Comparison of ENCODE assay signal across 19 cellular contexts in the genomic region with DNA sequence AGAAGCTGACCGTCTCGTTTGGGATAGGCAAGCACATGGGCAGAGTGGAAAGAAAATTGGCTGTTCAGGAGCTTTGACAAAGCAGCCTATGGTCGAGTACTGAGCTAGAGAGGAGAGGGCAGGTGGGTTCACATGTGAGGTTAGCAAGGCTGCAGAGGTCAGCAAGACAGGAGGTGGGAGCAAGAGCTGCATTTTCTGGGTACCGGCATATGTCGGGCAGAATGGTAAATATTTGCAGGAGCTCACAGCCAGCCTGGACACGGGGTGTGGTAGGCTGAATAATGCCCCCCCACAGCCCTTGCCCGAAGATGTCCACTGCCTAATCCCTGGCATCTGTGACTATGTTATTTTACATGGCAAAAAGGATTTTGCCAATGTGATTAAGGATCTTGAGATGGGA. TPM values are rescaled to one million over a fixed set of nuclear protein-coding genes. Genes with fewer than 3 reads are reported as not detected.
DNase-seq lines count a peak whose midpoint lies in the region; ATAC-seq and TF ChIP-seq lines count a peak whose summit lies in the region.
"Had no signal": no experiment of that assay in that cellular context is flagged by ENCODE, and none has a peak within 500 bp of the region (broad histone marks: within the 10 kb centered on the region; RNA-seq: fewer than 3 reads in every experiment).

No MANE protein-coding gene starts in this region.

- no peak for TF ChIP-seq CTCF in colonic mucosa (IDR thresholded peaks at IDR 0.05)
- no peak for TF ChIP-seq CTCF in neutrophil (IDR thresholded peaks at IDR 0.05)

- no peak overlapping the region for H3K4me3 ChIP-seq in colonic mucosa
- H3K4me3 ChIP-seq in neutrophil (ENCODE audit: low read depth in 1 of 2, low read length in 1 of 2), result peak overlapping the region in 1 of 2 experiments; percentile 45
- H3K4me3 ChIP-seq: MG63 had no signal

- peaks cover 40% of the 10 kb centered on the region for H3K4me1 ChIP-seq in colonic mucosa
- H3K4me1 ChIP-seq in neutrophil (ENCODE audit: control insufficient read depth in 1 of 2, insufficient read depth in 1 of 2, low read depth in 1 of 2, low read length in 1 of 2), result peaks cover 42 to 46% of the 10 kb centered on the region in 2 experiments

- H3K9ac ChIP-seq in colonic mucosa (ENCODE audit: low read depth in 2 of 2, low read length in 2 of 2), result peak overlapping the region; percentile 13 to 71

- DNase-seq in stimulated activated naive CD8-positive, alpha-beta T cell treated with anti-CD3 and anti-CD28 coated beads, Interleukin-15, Interleukin-2, amounts not matched to agents 100 U/mL and 50 U/mL, for 24 hours, result no peak
- peak; percentile 51 for DNase-seq in colonic mucosa
- no peak for DNase-seq in hippocampal formation (lab: John Stamatoyannopoulos, UW)
- DNase-seq in ecto neural progenitor cell (ENCODE audit: low spot score), result no peak
- DNase-seq: activated CD8-positive, alpha-beta memory T cell treated with anti-CD3 and anti-CD28 coated beads, Interleukin-2, amount 50 U/mL, for 48 hours; glutamatergic neuron; islet precursor cell; MG63; NCI-H2029; OCI-M1; posterior cingulate gyrus; stimulated activated CD4-positive, alpha-beta T cell treated with anti-CD3 and anti-CD28 coated beads, Interleukin-15, amount 100 ng/mL, for 24 hours; substantia nigra had no signal

- peak overlapping the region; percentile 86 for H3K27ac Mint-ChIP-seq in stimulated activated naive CD8-positive, alpha-beta T cell treated with anti-CD3 and anti-CD28 coated beads, Interleukin-15, Interleukin-2, amounts not matched to agents 100 ng/mL and 50 ng/mL, for 24 hours

- no peaks in the 10 kb centered on the region for H3K27me3 Mint-ChIP-seq in stimulated activated naive CD8-positive, alpha-beta T cell treated with anti-CD3 and anti-CD28 coated beads, Interleukin-15, Interleukin-2, amounts not matched to agents 100 ng/mL and 50 ng/mL, for 24 hours
- H3K27me3 Mint-ChIP-seq: activated naive CD8-positive, alpha-beta T cell had no signal

- H3K36me3 ChIP-seq in colonic mucosa (no peaks in the 10 kb centered on the region), neutrophil (no peaks in the 10 kb centered on the region)

- H3K9me3 Mint-ChIP-seq in stimulated activated naive CD8-positive, alpha-beta T cell treated with anti-CD3 and anti-CD28 coated beads, Interleukin-15, Interleukin-2, amounts not matched to agents 100 ng/mL and 50 ng/mL, for 24 hours, result no peaks in the 10 kb centered on the region

- H3K27ac ChIP-seq in colonic mucosa (peak overlapping the region; percentile 96), neutrophil (peak overlapping the region; percentile 96)

- ATAC-seq in stimulated activated naive CD8-positive, alpha-beta T cell treated with anti-CD3 and anti-CD28 coated beads, Interleukin-15, Interleukin-2, amounts not matched to agents 100 U/mL and 50 U/mL, for 24 hours, result no peak
- ATAC-seq in HG02678 (IDR thresholded peaks at IDR 0.05; ENCODE audit: unreplicated experiment) (no peak), HG03135 (IDR thresholded peaks at IDR 0.05; ENCODE audit: unreplicated experiment) (no peak)

- no peak overlapping the region for H3K4me3 Mint-ChIP-seq in stimulated activated naive CD8-positive, alpha-beta T cell treated with anti-CD3 and anti-CD28 coated beads, Interleukin-15, Interleukin-2, amounts not matched to agents 100 ng/mL and 50 ng/mL, for 24 hours
- H3K4me3 Mint-ChIP-seq: activated naive CD8-positive, alpha-beta T cell had no signal

- H3K27me3 ChIP-seq in colonic mucosa (no peaks in the 10 kb centered on the region), neutrophil (no peaks in the 10 kb centered on the region)
- H3K27me3 ChIP-seq: MG63 had no signal

- H3K9me3 ChIP-seq in colonic mucosa (no peaks in the 10 kb centered on the region), neutrophil (no peaks in the 10 kb centered on the region)
- H3K9me3 ChIP-seq: MG63 had no signal

- intact Hi-C loops in colonic mucosa (cut with DNase I), result no loop called here

- peaks cover 66% of the 10 kb centered on the region for H3K4me1 Mint-ChIP-seq in stimulated activated naive CD8-positive, alpha-beta T cell treated with anti-CD3 and anti-CD28 coated beads, Interleukin-15, Interleukin-2, amounts not matched to agents 100 ng/mL and 50 ng/mL, for 24 hours (ENCODE audit: low read depth)

- H3K36me3 Mint-ChIP-seq in stimulated activated naive CD8-positive, alpha-beta T cell treated with anti-CD3 and anti-CD28 coated beads, Interleukin-15, Interleukin-2, amounts not matched to agents 100 ng/mL and 50 ng/mL, for 24 hours (ENCODE audit: low read depth), result peaks cover 15% of the 10 kb centered on the region
- H3K36me3 Mint-ChIP-seq: activated naive CD8-positive, alpha-beta T cell had no signal

RNA-seq across cellular contexts. Expression of a gene that starts 8.3 kb away (rescaled TPM):
- total RNA-seq in colonic mucosa, result 10 to 100 TPM; 30.6 to 79.5 TPM
- total RNA-seq: mononuclear cell had no signal

RNA-seq across cellular contexts. Expression of a gene that starts 51.5 kb away (rescaled TPM):
- 10 to 100 TPM; 22.6 to 55.8 TPM for total RNA-seq in colonic mucosa
